15 cellular contexts compared by ENCODE assay signal in genomic region chr17:3978421-3979275, GRCh38. TPM values are rescaled to one million over a fixed set of nuclear protein-coding genes. Genes with fewer than 3 reads are reported as not detected.
A peak's percentile ranks its signal among the peaks of the same experiment; 100 is the strongest.
DNase-seq lines count a peak whose midpoint lies in the region; ATAC-seq, FAIRE-seq and TF ChIP-seq lines count a peak whose summit lies in the region.
"Had no signal": no experiment of that assay in that cellular context is flagged by ENCODE, and none has a peak within 500 bp of the region (broad histone marks: within the 10 kb centered on the region; RNA-seq: fewer than 3 reads in every experiment).

No MANE protein-coding gene starts in this region.

- H3K23ac ChIP-seq in mesendoderm (ENCODE audit: low read length): no peak overlapping the region

- no peak overlapping the region for H3K9ac ChIP-seq in mammary epithelial cell (ENCODE audit: insufficient read depth, low read length)
- no peak overlapping the region for H3K9ac ChIP-seq in kidney (ENCODE audit: low read length in 2 of 2)
- no peak overlapping the region for H3K9ac ChIP-seq in mesendoderm (ENCODE audit: low read length)

- H3K4me3 ChIP-seq in mammary epithelial cell (replicated peaks in 1 of 3; ENCODE audit: insufficient read depth in 1 of 3, low read depth in 2 of 3, low read length in 3 of 3) (no peak overlapping the region), body of pancreas (no peak overlapping the region), kidney (ENCODE audit: low read length in 2 of 2) (no peak overlapping the region), suprapubic skin (no peak overlapping the region), mesendoderm (ENCODE audit: low read length) (no peak overlapping the region)
- H3K4me3 ChIP-seq: esophagus muscularis mucosa had no signal

- H2BK120ac ChIP-seq in mesendoderm (ENCODE audit: low read depth, low read length): no peak overlapping the region

- no peak overlapping the region for H4K5ac ChIP-seq in mesendoderm (ENCODE audit: low read length)

- no peak overlapping the region for H2BK15ac ChIP-seq in mesendoderm (replicated peaks; ENCODE audit: low read depth)

- H3K27me3 ChIP-seq in mammary epithelial cell (ENCODE audit: insufficient read depth, low read length) (no peaks in the 10 kb centered on the region), body of pancreas (no peaks in the 10 kb centered on the region), suprapubic skin (no peaks in the 10 kb centered on the region), mesendoderm (ENCODE audit: insufficient read depth, low read length, poor library complexity) (no peaks in the 10 kb centered on the region)
- H3K27me3 ChIP-seq: esophagus muscularis mucosa had no signal

- no peak overlapping the region for H2BK5ac ChIP-seq in mesendoderm (ENCODE audit: low read length)

- DNase-seq in MCF 10A (ENCODE audit: unreplicated experiment): peak; percentile 64
- no peak for DNase-seq in mammary epithelial cell
- DNase-seq in body of pancreas: peak in 3 of 4 donors; percentile 47 to 58 (median 47)
- DNase-seq in kidney: peak; percentile 81
- peak in 1 of 2 donors; percentile 54 for DNase-seq in suprapubic skin (ENCODE audit: low spot score in 2 of 2)
- no peak for DNase-seq in mesendoderm
- DNase-seq in activated CD8-positive, alpha-beta memory T cell treated with anti-CD3 and anti-CD28 coated beads, Interleukin-2, amount 50 U/mL, for 4 hours: no peak
- DNase-seq: activated CD4-positive, alpha-beta T cell treated with anti-CD3 and anti-CD28 coated beads, Interleukin-2, amount 10 ng/mL, durations not matched to agents 24 days and 14 days; GF-D8; NCI-H1048; RPMI8226 had no signal

- H3K79me1 ChIP-seq in mesendoderm (ENCODE audit: low read length): no peaks in the 10 kb centered on the region

- H3K36me3 ChIP-seq in mammary epithelial cell (ENCODE audit: insufficient read depth, low read length) (no peaks in the 10 kb centered on the region), body of pancreas (replicated peaks in 1 of 2; ENCODE audit: insufficient read depth in 1 of 2, low read depth in 2 of 2) (no peaks in the 10 kb centered on the region), kidney (ENCODE audit: control insufficient read depth in 1 of 2, insufficient read depth in 2 of 2, low read length in 2 of 2) (no peaks in the 10 kb centered on the region), suprapubic skin (no peaks in the 10 kb centered on the region), mesendoderm (ENCODE audit: control insufficient read depth, insufficient read depth, low read length) (no peaks in the 10 kb centered on the region)
- H3K36me3 ChIP-seq: esophagus muscularis mucosa had no signal

- H3K9me3 ChIP-seq in mammary epithelial cell (replicated peaks; ENCODE audit: insufficient read depth, low read length) (peaks cover 8% of the 10 kb centered on the region), body of pancreas (peaks cover 0 to 8% (median 0%) of the 10 kb centered on the region in 3 donors), kidney (ENCODE audit: control insufficient read depth in 1 of 2, low read length in 2 of 2) (peaks cover 0 to 12% of the 10 kb centered on the region in 2 donors), suprapubic skin (no peaks in the 10 kb centered on the region)

- no peaks in the 10 kb centered on the region for H3K4me1 ChIP-seq in mammary epithelial cell (ENCODE audit: insufficient read depth, low read length)
- H3K4me1 ChIP-seq in body of pancreas: peaks cover 33% of the 10 kb centered on the region
- peaks cover 3 to 21% of the 10 kb centered on the region in 2 donors for H3K4me1 ChIP-seq in kidney (ENCODE audit: control insufficient read depth in 1 of 2, insufficient read depth in 1 of 2, low read depth in 1 of 2, low read length in 2 of 2)
- peaks cover 15% of the 10 kb centered on the region for H3K4me1 ChIP-seq in suprapubic skin
- H3K4me1 ChIP-seq in mesendoderm (ENCODE audit: control insufficient read depth, low read depth, low read length): no peaks in the 10 kb centered on the region

- intact Hi-C loops in MCF 10A (cut with micrococcal nuclease) (no loop called here), mammary epithelial cell (cut with micrococcal nuclease) (no loop called here), body of pancreas (cut with DNase I) (no loop called here), kidney (cut with DNase I) (no loop called here)

- H3K4me1 Mint-ChIP-seq in MCF 10A (ENCODE audit: insufficient read depth, unreplicated experiment): peaks cover 6% of the 10 kb centered on the region

- dilution Hi-C loops in mammary epithelial cell (cut with HindIII; ENCODE audit: low sequenced_read_pairs): no loop called here

- no peak overlapping the region for H3K4me3 Mint-ChIP-seq in MCF 10A (ENCODE audit: unreplicated experiment)
- H3K4me3 Mint-ChIP-seq: activated CD4-positive, alpha-beta T cell treated with anti-CD3 and anti-CD28 coated beads, Interleukin-2, amount 10 ng/mL, durations not matched to agents 24 days and 14 days; neural crest cell had no signal

- no peak overlapping the region for H2AFZ ChIP-seq in mammary epithelial cell (ENCODE audit: low read depth, low read length)

- H3K4me2 ChIP-seq in mammary epithelial cell (ENCODE audit: insufficient read depth, low read depth, low read length) (no peak overlapping the region), mesendoderm (ENCODE audit: low read length) (no peak overlapping the region)

- H4K8ac ChIP-seq in mesendoderm (ENCODE audit: low read depth, low read length): no peak overlapping the region

- in situ Hi-C loops in mammary epithelial cell (cut with MboI; ENCODE audit: low sequenced_read_pairs in 2 of 2): no loop called here

- TF ChIP-seq POLR2A in body of pancreas (IDR thresholded peaks at IDR 0.05): no peak
- TF ChIP-seq POLR2A in suprapubic skin (IDR thresholded peaks at IDR 0.05): no peak

- 85% methylated on average over 5 of the region's 6 CpGs for WGBS in mammary epithelial cell (ENCODE audit: low coverage, missing lambda C conversion rate)
- WGBS in body of pancreas, 2 donors: 48 to 62% methylated on average over 6 of the region's 6 CpGs
- WGBS in suprapubic skin: 76% methylated on average over 6 of the region's 6 CpGs
- WGBS in mesendoderm (ENCODE audit: extremely low coverage, insufficient coverage, low lambda C conversion rate): no CpG with 5 or more reads among the region's 6 CpGs

- no peaks in the 10 kb centered on the region for H3K27me3 Mint-ChIP-seq in MCF 10A (ENCODE audit: insufficient read depth, unreplicated experiment)
- H3K27me3 Mint-ChIP-seq: activated CD4-positive, alpha-beta T cell treated with anti-CD3 and anti-CD28 coated beads, Interleukin-2, amount 10 ng/mL, durations not matched to agents 24 days and 14 days had no signal

- no peak for TF ChIP-seq EP300 in suprapubic skin (IDR thresholded peaks at IDR 0.05)

- POLR2A ChIA-PET in MCF 10A (lab: Yijun Ruan, JAX): interaction anchor here (0.5 kb wide), 1 partner anchor 1218 kb away, joined by 4 read pairs; no protein-coding TSS in a partner anchor

- H3K9me3 Mint-ChIP-seq in MCF 10A (ENCODE audit: unreplicated experiment): peaks cover 15% of the 10 kb centered on the region

- H4K20me1 ChIP-seq in mammary epithelial cell (ENCODE audit: insufficient read depth, low read length): no peaks in the 10 kb centered on the region

- no peak overlapping the region for H3K27ac Mint-ChIP-seq in MCF 10A (ENCODE audit: low read depth, unreplicated experiment)
- H3K27ac Mint-ChIP-seq: activated CD4-positive, alpha-beta T cell treated with anti-CD3 and anti-CD28 coated beads, Interleukin-2, amount 10 ng/mL, durations not matched to agents 24 days and 14 days had no signal

- ATAC-seq in body of pancreas (no peak), HG03196 (IDR thresholded peaks at IDR 0.05; ENCODE audit: unreplicated experiment) (no peak)

- BruUV-seq in MCF 10A (replicated peaks; lab: Mats Ljungman, UMichigan) (no TSS peak), mammary epithelial cell (replicated peaks; lab: Mats Ljungman, UMichigan) (no TSS peak)

- H3K18ac ChIP-seq in mesendoderm (ENCODE audit: low read length): no peak overlapping the region

- TF ChIP-seq CTCF in MCF 10A (IDR thresholded peaks at IDR 0.05; ENCODE audit: unreplicated experiment) (no peak), mammary epithelial cell (conservative IDR thresholded peaks at IDR 0.05 in 1 of 2, IDR thresholded peaks at IDR 0.05 in 1 of 2; ENCODE audit: extremely low read depth in 1 of 2, insufficient read depth in 1 of 2, low read depth in 1 of 2, low read length in 2 of 2) (no peak), body of pancreas (IDR thresholded peaks at IDR 0.05) (no peak), kidney (IDR thresholded peaks at IDR 0.05; ENCODE audit: borderline replicate concordance, extremely low read depth, insufficient read depth) (no peak), suprapubic skin (IDR thresholded peaks at IDR 0.05) (no peak)

- H3K56ac ChIP-seq in mesendoderm (ENCODE audit: low read length): no peak overlapping the region

- CTCF ChIA-PET in MCF 10A (lab: Yijun Ruan, JAX): interaction anchor here (0.7 to 1.0 kb wide), 3 partner anchors 14 to 437 kb away, joined by 3 to 4 read pairs (median 4); no protein-coding TSS in a partner anchor
- CTCF ChIA-PET in mammary epithelial cell (lab: Charles Lee; ENCODE audit: low non-redundant PET): no interaction called here

- no peak for FAIRE-seq in kidney (lab: Jason Lieb, UNC)
- FAIRE-seq: colon had no signal

- peaks cover 7% of the 10 kb centered on the region for H3K36me3 Mint-ChIP-seq in MCF 10A (ENCODE audit: insufficient read depth, unreplicated experiment)

- no peak overlapping the region for H3K4ac ChIP-seq in mesendoderm (ENCODE audit: low read depth, low read length)

- H2AK5ac ChIP-seq in mesendoderm (ENCODE audit: low read length): no peak overlapping the region

- H3K27ac ChIP-seq in mammary epithelial cell (ENCODE audit: insufficient read depth, low read depth, low read length) (no peak overlapping the region), body of pancreas (peak overlapping the region in 3 of 4 donors; percentile 82 to 84 (median 83)), kidney (ENCODE audit: low read depth in 2 of 2, low read length in 2 of 2) (peak overlapping the region; percentile 15 to 56), suprapubic skin (peak overlapping the region; percentile 45), mesendoderm (ENCODE audit: low read depth, low read length) (no peak overlapping the region)

- H3K79me2 ChIP-seq in mammary epithelial cell (ENCODE audit: insufficient read depth, low read length) (no peaks in the 10 kb centered on the region), mesendoderm (ENCODE audit: control insufficient read depth, insufficient read depth, low read length) (no peaks in the 10 kb centered on the region)

RNA-seq across cellular contexts. Expression of gene ATP2A3, which starts 14.4 kb away (rescaled TPM):
- total RNA-seq in MCF 10A (2022) (not detected in 2 replicates), mammary epithelial cell (under 1 TPM in 1 of 2 donors, not detected in 1; 0.19 TPM), body of pancreas (10 to 100 TPM; 43.8 to 49.5 TPM), kidney (52.1 TPM), suprapubic skin (10 to 100 TPM; 22.4 to 61.7 (median 34.7) TPM)
- polyA plus RNA-seq in mammary epithelial cell (not detected), kidney (ENCODE audit: insufficient read depth, low read depth, low replicate concordance) (9.4 TPM)
- not detected for polyA minus RNA-seq in mammary epithelial cell
- polyA plus RNA-seq in mesendoderm (2013, experiment 1 of 2): 7.6 TPM
- polyA plus RNA-seq in mesendoderm (2013, experiment 2 of 2): 7.5 TPM

Comparison
In these comparisons a context has a peak if more than half of its experiments do, and no peak if none do; other contexts are left out.
1. DNase-seq: peak in MCF 10A (single experiment), body of pancreas (3 of 4) and kidney (single experiment); none in mammary epithelial cell (single experiment), mesendoderm (single experiment) and activated CD8-positive, alpha-beta memory T cell treated with anti-CD3 and anti-CD28 coated beads, Interleukin-2, amount 50 U/mL, for 4 hours (single experiment).
2. H3K27ac ChIP-seq: peak in body of pancreas (3 of 4), kidney (2 of 2) and suprapubic skin (single experiment); none in mammary epithelial cell (single experiment) and mesendoderm (single experiment).
3. RNA of gene ATP2A3, which starts 14.4 kb away (total RNA-seq): 52.1 TPM in kidney (single experiment), 43.8 to 49.5 TPM in body of pancreas and 22.4 to 61.7 TPM in suprapubic skin; 0.19 TPM in mammary epithelial cell and not detected in MCF 10A; every median in the first group is over 10 times any median in the second.